ENCODE assay signal across 17 cellular contexts in genomic region chr5:106759581-106759980, GRCh38.
A peak's percentile ranks its signal among the peaks of the same experiment; 100 is the strongest.
DNase-seq lines count a peak whose midpoint lies in the region; ATAC-seq and TF ChIP-seq lines count a peak whose summit lies in the region.
"Had no signal": no experiment of that assay in that cellular context is flagged by ENCODE, and none has a peak within 500 bp of the region (broad histone marks: within the 10 kb centered on the region; RNA-seq: fewer than 3 reads in every experiment).

No MANE protein-coding gene starts in this region.

- no peak overlapping the region for H3K9ac ChIP-seq in mesenchymal stem cell (ENCODE audit: low read length)

- H3K14ac ChIP-seq in mesenchymal stem cell (ENCODE audit: low read length in 2 of 2) = no peak overlapping the region

- H2AFZ ChIP-seq in mesenchymal stem cell (ENCODE audit: low read depth, low read length) = no peak overlapping the region

- no peak overlapping the region for H2BK120ac ChIP-seq in mesenchymal stem cell (ENCODE audit: low read depth, low read length)

- no peak for TF ChIP-seq POLR2A in vagina (IDR thresholded peaks at IDR 0.05)

- H3K4me3 ChIP-seq in GM12865 (ENCODE audit: low read depth, low read length) = no peak overlapping the region
- H3K4me3 ChIP-seq in choroid plexus epithelial cell (ENCODE audit: low read depth, low read length) = no peak overlapping the region
- no peak overlapping the region for H3K4me3 ChIP-seq in mesenchymal stem cell (ENCODE audit: insufficient read depth in 1 of 2, low read depth in 1 of 2, low read length in 2 of 2)
- no peak overlapping the region for H3K4me3 ChIP-seq in vagina
- H3K4me3 ChIP-seq: ascending aorta, left ventricle myocardium inferior, spleen had no signal

- H4K8ac ChIP-seq in mesenchymal stem cell (ENCODE audit: low read length) = no peak overlapping the region

- H3K18ac ChIP-seq in mesenchymal stem cell (ENCODE audit: low read depth in 1 of 2, low read length in 2 of 2) = no peak overlapping the region

- H2BK15ac ChIP-seq in mesenchymal stem cell (ENCODE audit: low read depth, poor library complexity, severe bottlenecking) = no peak overlapping the region

- H3K9me3 ChIP-seq in mesenchymal stem cell (ENCODE audit: control insufficient read depth, low read length) (no peaks in the 10 kb centered on the region), vagina (no peaks in the 10 kb centered on the region)
- H3K9me3 ChIP-seq: ascending aorta, left ventricle myocardium inferior, spleen had no signal

- H2BK12ac ChIP-seq in mesenchymal stem cell (ENCODE audit: low read length in 2 of 2) = no peak overlapping the region

- no peak for TF ChIP-seq CTCF in GM12865 (IDR thresholded peaks at IDR 0.05; ENCODE audit: insufficient read depth, low read depth, low read length, missing control alignments)
- no peak for TF ChIP-seq CTCF in choroid plexus epithelial cell (conservative IDR thresholded peaks at IDR 0.05; ENCODE audit: low read depth, low read length)
- no peak for TF ChIP-seq CTCF in vagina (IDR thresholded peaks at IDR 0.05)

- no peak overlapping the region for H2BK5ac ChIP-seq in mesenchymal stem cell (ENCODE audit: low read depth, low read length, poor library complexity, severe bottlenecking)

- intact Hi-C loops in vagina (cut with DNase I) = no loop called here

- no peak overlapping the region for H3K4ac ChIP-seq in mesenchymal stem cell (ENCODE audit: low read depth in 1 of 2, low read length in 2 of 2)

- no peaks in the 10 kb centered on the region for H3K36me3 ChIP-seq in mesenchymal stem cell (ENCODE audit: control insufficient read depth in 1 of 2, insufficient read depth in 2 of 2, low read depth in 1 of 2, low read length in 2 of 2)
- no peaks in the 10 kb centered on the region for H3K36me3 ChIP-seq in vagina
- H3K36me3 ChIP-seq: ascending aorta, left ventricle myocardium inferior, spleen had no signal

- H3K79me1 ChIP-seq in mesenchymal stem cell (replicated peaks; ENCODE audit: low read length, poor library complexity, severe bottlenecking) = no peaks in the 10 kb centered on the region

- no peaks in the 10 kb centered on the region for H3K4me1 ChIP-seq in mesenchymal stem cell (ENCODE audit: control insufficient read depth, insufficient read depth, low read depth, low read length)
- no peaks in the 10 kb centered on the region for H3K4me1 ChIP-seq in vagina
- H3K4me1 ChIP-seq: ascending aorta, left ventricle myocardium inferior, spleen had no signal

- H4K91ac ChIP-seq in mesenchymal stem cell (ENCODE audit: low read length) = no peak overlapping the region

- no peak overlapping the region for H3K4me2 ChIP-seq in mesenchymal stem cell (ENCODE audit: low read length, poor library complexity, severe bottlenecking)

- H3K23ac ChIP-seq in mesenchymal stem cell (ENCODE audit: low read length in 2 of 2) = no peak overlapping the region

- peak; percentile 27 for DNase-seq in GM12865 (ENCODE audit: low read depth)
- peak; percentile 67 for DNase-seq in NCI-H69 (lab: John Stamatoyannopoulos, UW)
- DNase-seq in choroid plexus epithelial cell (ENCODE audit: low read depth) = peak; percentile 61
- DNase-seq in mesenchymal stem cell = peak; percentile 10
- DNase-seq in NCI-H2107 (lab: John Stamatoyannopoulos, UW) = no peak
- no peak for DNase-seq in vagina (ENCODE audit: extremely low spot score in 2 of 2)
- DNase-seq: activated B cell treated with CpG ODN at 0.5 μM for 24 hours; activated effector memory CD4-positive, alpha-beta T cell treated with Interleukin-2 at 50 U/mL for 16 hours; COR-L47; left ventricle myocardium inferior; posterior cingulate gyrus; spleen; stimulated activated naive CD4-positive, alpha-beta T cell had no signal

- H2AK5ac ChIP-seq in mesenchymal stem cell (ENCODE audit: low read length, severe bottlenecking) = no peak overlapping the region

- H3K27me3 ChIP-seq in mesenchymal stem cell (ENCODE audit: control insufficient read depth in 1 of 2, insufficient read depth in 1 of 2, low read length in 2 of 2) (no peaks in the 10 kb centered on the region), vagina (no peaks in the 10 kb centered on the region)
- H3K27me3 ChIP-seq: ascending aorta, spleen had no signal

- H3K27ac ChIP-seq in mesenchymal stem cell (ENCODE audit: low read length, poor library complexity, severe bottlenecking) (no peak overlapping the region), vagina (no peak overlapping the region)
- H3K27ac ChIP-seq: ascending aorta, left ventricle myocardium inferior, RWPE1, spleen had no signal

- ATAC-seq in GM21447 (IDR thresholded peaks at IDR 0.05; ENCODE audit: unreplicated experiment) (no peak), GM21528 (IDR thresholded peaks at IDR 0.05; ENCODE audit: low FRiP score, unreplicated experiment) (no peak)

- whole genome bisulfite sequencing in mesenchymal stem cell = 75% methylated on average over 3 of the region's 3 CpGs

Comparison
In these comparisons a context has a peak if more than half of its experiments do, and no peak if none do; other contexts are left out.
1. DNase-seq: peak in GM12865 (single experiment), NCI-H69 (single experiment), choroid plexus epithelial cell (single experiment) and mesenchymal stem cell (single experiment); none in NCI-H2107 (single experiment) and vagina (0 of 2).